10 cellular contexts compared by ENCODE assay signal in genomic region chr11:65213322-65214211, GRCh38. TPM values are rescaled to one million over a fixed set of nuclear protein-coding genes. Genes with fewer than 3 reads are reported as not detected.
A peak's percentile ranks its signal among the peaks of the same experiment; 100 is the strongest.
DNase-seq lines count a peak whose midpoint lies in the region; ATAC-seq, FAIRE-seq and TF ChIP-seq lines count a peak whose summit lies in the region.
"Had no signal": no experiment of that assay in that cellular context is flagged by ENCODE, and none has a peak within 500 bp of the region (broad histone marks: within the 10 kb centered on the region; RNA-seq: fewer than 3 reads in every experiment).

No MANE protein-coding gene starts in this region.

- no peak for FAIRE-seq in HepG2 (lab: Jason Lieb, UNC)

- no peak for TF ChIP-seq RAD21 in HepG2 (CRISPR knock-in tag; IDR thresholded peaks at IDR 0.05)

- H3K9me3 Mint-ChIP-seq in WTC11 (no peaks in the 10 kb centered on the region), CD14-positive monocyte (peaks cover 0 to 3% (median 0%) of the 10 kb centered on the region in 7 donors)

- DNase-seq in HL-60 (ENCODE audit: low read depth in 1 of 2, low spot score in 1 of 2) (peak in 1 of 2 experiments; percentile 85), WTC11 (ENCODE audit: low spot score) (peak; percentile 84), HepG2 (ENCODE audit: low spot score) (no peak), RPMI8226 (no peak), NCI-H1092 treated with DMSO at 0.1 percent for 48 hours (lab: John Stamatoyannopoulos, UW) (no peak), CD14-positive monocyte (ENCODE audit: low spot score) (no peak)
- no peak for DNase-seq in stimulated activated CD4-positive, alpha-beta T cell treated with anti-CD3 and anti-CD28 coated beads, Interleukin-2, amount 100 ng/mL, for 48 hours

- H3K4me1 Mint-ChIP-seq in WTC11 = peaks cover 42% of the 10 kb centered on the region
- H3K4me1 Mint-ChIP-seq in CD14-positive monocyte = peaks cover 38% of the 10 kb centered on the region

- H4K20me1 ChIP-seq in BLaER1 treated with 17β-estradiol and CSF1 and Interleukin-3, amounts not matched to agents 10 nM and 100 nM = peaks cover 0 to 52% (median 0%) of the 10 kb centered on the region in 11 experiments; a peak in 6 of 22 replicates
- H4K20me1 ChIP-seq in HepG2 (ENCODE audit: insufficient read depth, low read length) = no peaks in the 10 kb centered on the region

- peak overlapping the region in 3 of 10 experiments; percentile 15 to 40 (median 22); a peak in 4 of 20 replicates for H3K4me3 ChIP-seq in BLaER1 treated with 17β-estradiol and CSF1 and Interleukin-3, amounts not matched to agents 10 nM and 100 nM
- no peak overlapping the region for H3K4me3 ChIP-seq in HL-60 (replicated peaks; ENCODE audit: insufficient read depth, low read length)
- no peak overlapping the region for H3K4me3 ChIP-seq in HepG2 (replicated peaks in 1 of 3; ENCODE audit: insufficient read depth in 1 of 3, low read depth in 2 of 3, low read length in 3 of 3)
- H3K4me3 ChIP-seq: SJSA1 had no signal

- in situ Hi-C loops in HepG2 (cut with HindIII; ENCODE audit: extremely low pct_ligation_motif_present, low pct_unique_long_range_greater_than_20kb) = no loop called here

- no peak for TF ChIP-seq CTCF in HL-60 (IDR thresholded peaks at IDR 0.05; ENCODE audit: insufficient read depth, low read length)
- no peak for TF ChIP-seq CTCF in WTC11 (IDR thresholded peaks at IDR 0.05)
- TF ChIP-seq CTCF in HepG2 (CRISPR knock-in tag; IDR thresholded peaks at IDR 0.05) = no peak
- TF ChIP-seq CTCF in CD14-positive monocyte (IDR thresholded peaks at IDR 0.05) = no peak

- TF ChIP-seq POLR2A in HepG2 (IDR thresholded peaks at IDR 0.05; ENCODE audit: insufficient read depth in 1 of 2, low read depth in 2 of 2, low read length in 2 of 2) = no peak

- H3K36me3 Mint-ChIP-seq in WTC11 = peaks cover 17% of the 10 kb centered on the region
- peaks cover 31 to 36% of the 10 kb centered on the region in 2 donors for H3K36me3 Mint-ChIP-seq in CD14-positive monocyte

- intact Hi-C loops in HepG2 (cut with micrococcal nuclease; ENCODE audit: unreplicated experiment) (no loop called here), CD14-positive monocyte (cut with micrococcal nuclease) (no loop called here)

- no TSS peak for BruUV-seq in HepG2 (replicated peaks; lab: Mats Ljungman, UMichigan)

- POLR2A ChIA-PET in WTC11 (lab: Charles Lee) (interaction anchor here (0.6 to 1.3 kb wide), 8 partner anchors 9 to 103 kb away, joined by 3 to 7 read pairs (median 4); partner anchors contain the start of genes SPDYC and SYVN1), HepG2 (lab: Yijun Ruan, JAX) (interaction anchor here (1.2 kb wide), 1 partner anchor 284 kb away, joined by 3 read pairs; no protein-coding TSS in a partner anchor)

- peaks cover 34 to 64% (median 52%) of the 10 kb centered on the region in 10 experiments for H3K4me1 ChIP-seq in BLaER1 treated with 17β-estradiol and CSF1 and Interleukin-3, amounts not matched to agents 10 nM and 100 nM
- H3K4me1 ChIP-seq in HepG2 (ENCODE audit: insufficient read depth, low read length) = no peaks in the 10 kb centered on the region

- ATAC-seq in WTC11 (peak; percentile 85), HepG2 (peak; percentile 20)

- H3K27me3 Mint-ChIP-seq in WTC11 (ENCODE audit: low read depth) (no peaks in the 10 kb centered on the region), CD14-positive monocyte (ENCODE audit: low read depth in 3 of 3) (peaks cover 0 to 6% (median 0%) of the 10 kb centered on the region in 3 donors)

- peaks cover 30 to 44% (median 35%) of the 10 kb centered on the region in 11 experiments for H3K36me3 ChIP-seq in BLaER1 treated with 17β-estradiol and CSF1 and Interleukin-3, amounts not matched to agents 10 nM and 100 nM
- peaks cover 9 to 21% of the 10 kb centered on the region in 2 experiments; a peak in 4 of 5 replicates for H3K36me3 ChIP-seq in HepG2 (replicated peaks in 1 of 2; ENCODE audit: control insufficient read depth in 1 of 2, insufficient read depth in 2 of 2, low read length in 2 of 2)

- 74% methylated on average over 13 of the region's 26 CpGs for WGBS in HepG2 (ENCODE audit: low lambda C conversion rate)

- H3K79me2 ChIP-seq in HepG2 (ENCODE audit: insufficient read depth, low read length) = no peaks in the 10 kb centered on the region

- H3K27ac Mint-ChIP-seq in WTC11 (peak overlapping the region; percentile 100), CD14-positive monocyte (peak overlapping the region in 3 of 7 donors; percentile 3 to 52 (median 46))

- peak overlapping the region in 8 of 11 experiments; percentile 3 to 55 (median 39); a peak in 11 of 22 replicates for H3K27ac ChIP-seq in BLaER1 treated with 17β-estradiol and CSF1 and Interleukin-3, amounts not matched to agents 10 nM and 100 nM
- peak overlapping the region; percentile 90 for H3K27ac ChIP-seq in HL-60 (replicated peaks)
- no peak overlapping the region for H3K27ac ChIP-seq in HepG2 (ENCODE audit: extremely low read length, insufficient read depth, low read length)
- H3K27ac ChIP-seq: SJSA1 had no signal

- CTCF ChIA-PET in WTC11 (lab: Charles Lee) (interaction anchor here (0.5 to 4.8 kb wide), 17 partner anchors 9 to 526 kb away, joined by 3 to 55 read pairs (median 5); partner anchors contain the start of genes CAPN1, CDC42EP2, POLA2 and TM7SF2), HepG2 (lab: Yijun Ruan, JAX; ENCODE audit: low intra/inter-chr PET ratio, low total read pairs) (no interaction called here)

- TF ChIP-seq EP300 in HepG2 (IDR thresholded peaks at IDR 0.05; ENCODE audit: low read depth in 2 of 2, low read length in 2 of 2) (no peak), HepG2 (CRISPR knock-in tag; IDR thresholded peaks at IDR 0.05; ENCODE audit: borderline replicate concordance) (no peak)

- no peaks in the 10 kb centered on the region for H3K9me3 ChIP-seq in BLaER1 treated with 17β-estradiol and CSF1 and Interleukin-3, amounts not matched to agents 10 nM and 100 nM (replicated peaks in 1 of 11)
- H3K9me3 ChIP-seq in HepG2 (ENCODE audit: low read length) = no peaks in the 10 kb centered on the region
- H3K9me3 ChIP-seq: SJSA1 had no signal

- H3K9ac ChIP-seq in BLaER1 treated with 17β-estradiol and CSF1 and Interleukin-3, amounts not matched to agents 10 nM and 100 nM = peak overlapping the region in 9 of 11 experiments; percentile 10 to 56 (median 55); a peak in 16 of 22 replicates
- H3K9ac ChIP-seq in HepG2 (ENCODE audit: insufficient read depth, low read depth, low read length) = no peak overlapping the region

- H3K27me3 ChIP-seq in BLaER1 treated with 17β-estradiol and CSF1 and Interleukin-3, amounts not matched to agents 10 nM and 100 nM = no peaks in the 10 kb centered on the region
- H3K27me3 ChIP-seq in HL-60 (ENCODE audit: insufficient read depth, poor library complexity, severe bottlenecking) (no peaks in the 10 kb centered on the region), HepG2 (ENCODE audit: control insufficient read depth in 1 of 2, insufficient read depth in 2 of 2, low read length in 2 of 2) (no peaks in the 10 kb centered on the region)
- H3K27me3 ChIP-seq: SJSA1 had no signal

- peak overlapping the region; percentile 72 to 94 (median 87) for H3K4me2 ChIP-seq in BLaER1 treated with 17β-estradiol and CSF1 and Interleukin-3, amounts not matched to agents 10 nM and 100 nM
- no peak overlapping the region for H3K4me2 ChIP-seq in HepG2 (ENCODE audit: low read depth, low read length)

- no peak overlapping the region for H2AFZ ChIP-seq in HepG2 (ENCODE audit: low read length)

- H3K4me3 Mint-ChIP-seq in WTC11 (peak overlapping the region; percentile 58), CD14-positive monocyte (no peak overlapping the region)

RNA-seq across cellular contexts. Expression of gene CAPN1, which starts 31.8 kb away (rescaled TPM):
- total RNA-seq in WTC11 (2021) = 204 to 257 TPM (median 218 TPM) in 3 replicates
- total RNA-seq in HepG2 (2016; rRNA removed; fragmentation: Illumina TruSeq; extraction: Trizol) = 51.2 and 57.3 TPM in 2 replicates
- 26.4 and 34.4 TPM in 2 replicates for total RNA-seq in HepG2 (2016; cell fraction: cytosol; rRNA removed; fragmentation: Illumina TruSeq; extraction: Trizol; ENCODE audit: low read depth)
- 43.3 and 63.5 TPM in 2 replicates for total RNA-seq in HepG2 (2016; cell fraction: insoluble cytoplasmic fraction; rRNA removed; fragmentation: Illumina TruSeq; extraction: Trizol)
- total RNA-seq in HepG2 (2016; cell fraction: membrane; rRNA removed; fragmentation: Illumina TruSeq; extraction: Trizol) = 26.6 and 29.7 TPM in 2 replicates
- 37.0 and 44.2 TPM in 2 replicates for total RNA-seq in HepG2 (2016; cell fraction: nucleus; rRNA removed; fragmentation: Illumina TruSeq; extraction: Trizol)
- polyA plus RNA-seq in HepG2 (2011; rRNA removed) = 82.6 and 92.6 TPM in 2 replicates
- 23.9 and 34.7 TPM in 2 replicates for polyA plus RNA-seq in HepG2 (2011; cell fraction: cytosol; rRNA removed)
- polyA plus RNA-seq in HepG2 (2011; cell fraction: nucleus; rRNA removed) = 429 and 543 TPM in 2 replicates
- polyA plus RNA-seq in HepG2 (2012) = 41.7 and 58.1 TPM in 2 replicates
- 11.8 and 12.0 TPM in 2 replicates for polyA plus RNA-seq in HepG2 (2016; cell fraction: cytosol; fragmentation: Illumina TruSeq; extraction: Trizol; ENCODE audit: low read depth)
- polyA plus RNA-seq in HepG2 (2016; cell fraction: insoluble cytoplasmic fraction; fragmentation: Illumina TruSeq; extraction: Trizol; ENCODE audit: low read depth) = 39.8 and 54.5 TPM in 2 replicates
- polyA plus RNA-seq in HepG2 (2016; cell fraction: membrane; fragmentation: Illumina TruSeq; extraction: Trizol; ENCODE audit: low read depth) = 24.4 and 28.3 TPM in 2 replicates
- 116 and 118 TPM in 2 replicates for polyA plus RNA-seq in HepG2 (2016; cell fraction: nucleus; fragmentation: Illumina TruSeq; extraction: Trizol; ENCODE audit: insufficient read depth, low read depth)
- 129 and 175 TPM in 2 replicates for polyA minus RNA-seq in HepG2 (2011; rRNA and poly(A)+ RNA removed; ENCODE audit: low replicate concordance)
- polyA minus RNA-seq in HepG2 (2011; cell fraction: cytosol; rRNA and poly(A)+ RNA removed) = 33.2 and 36.8 TPM in 2 replicates
- polyA minus RNA-seq in HepG2 (2011; cell fraction: nucleus; rRNA and poly(A)+ RNA removed) = 47.1 and 54.0 TPM in 2 replicates
- 100 to 1,000 TPM; 129 to 140 TPM for polyA plus RNA-seq in CD14-positive monocyte

RNA-seq across cellular contexts. Expression of gene SPDYC, which starts 43.5 kb away (rescaled TPM):
- total RNA-seq in WTC11 (2021) (0.27 to 0.35 TPM (median 0.32 TPM) in 3 replicates), HepG2 (2016; rRNA removed; fragmentation: Illumina TruSeq; extraction: Trizol) (0.15 TPM in 1 of 2 replicates, not detected in the other)
- total RNA-seq in HepG2 (2016; cell fraction: cytosol; rRNA removed; fragmentation: Illumina TruSeq; extraction: Trizol; ENCODE audit: low read depth) = not detected in 2 replicates
- 0.15 and 0.19 TPM in 2 replicates for total RNA-seq in HepG2 (2016; cell fraction: insoluble cytoplasmic fraction; rRNA removed; fragmentation: Illumina TruSeq; extraction: Trizol)
- not detected in 2 replicates for total RNA-seq in HepG2 (2016; cell fraction: membrane; rRNA removed; fragmentation: Illumina TruSeq; extraction: Trizol)
- total RNA-seq in HepG2 (2016; cell fraction: nucleus; rRNA removed; fragmentation: Illumina TruSeq; extraction: Trizol) = not detected in 2 replicates
- polyA plus RNA-seq in HepG2 (2011; rRNA removed) (0.26 and 0.33 TPM in 2 replicates), CD14-positive monocyte (under 1 TPM in 1 of 2 donors, not detected in 1; 0.64 TPM)
- polyA plus RNA-seq in HepG2 (2011; cell fraction: cytosol; rRNA removed) = 0.18 and 0.28 TPM in 2 replicates
- polyA plus RNA-seq in HepG2 (2011; cell fraction: nucleus; rRNA removed) = 0.42 and 0.71 TPM in 2 replicates
- polyA plus RNA-seq in HepG2 (2012) = 0.39 and 0.44 TPM in 2 replicates
- not detected in 2 replicates for polyA plus RNA-seq in HepG2 (2016; cell fraction: cytosol; fragmentation: Illumina TruSeq; extraction: Trizol; ENCODE audit: low read depth)
- not detected in 2 replicates for polyA plus RNA-seq in HepG2 (2016; cell fraction: insoluble cytoplasmic fraction; fragmentation: Illumina TruSeq; extraction: Trizol; ENCODE audit: low read depth)
- not detected in 2 replicates for polyA plus RNA-seq in HepG2 (2016; cell fraction: membrane; fragmentation: Illumina TruSeq; extraction: Trizol; ENCODE audit: low read depth)
- polyA plus RNA-seq in HepG2 (2016; cell fraction: nucleus; fragmentation: Illumina TruSeq; extraction: Trizol; ENCODE audit: insufficient read depth, low read depth) = 0.52 TPM in 1 of 2 replicates, not detected in the other
- not detected in 2 replicates for polyA minus RNA-seq in HepG2 (2011; rRNA and poly(A)+ RNA removed; ENCODE audit: low replicate concordance)
- polyA minus RNA-seq in HepG2 (2011; cell fraction: cytosol; rRNA and poly(A)+ RNA removed) = 0.59 TPM in 1 of 2 replicates, not detected in the other
- not detected in 2 replicates for polyA minus RNA-seq in HepG2 (2011; cell fraction: nucleus; rRNA and poly(A)+ RNA removed)
- total RNA-seq: SJSA1 had no signal
- polyA plus RNA-seq: neural cell had no signal

RNA-seq across cellular contexts. Expression of gene POLA2, which starts 48.2 kb away (rescaled TPM):
- total RNA-seq in WTC11 (2021) (26.9 to 35.6 TPM (median 28.5 TPM) in 3 replicates), HepG2 (2016; rRNA removed; fragmentation: Illumina TruSeq; extraction: Trizol) (10.7 and 15.6 TPM in 2 replicates)
- total RNA-seq in HepG2 (2016; cell fraction: cytosol; rRNA removed; fragmentation: Illumina TruSeq; extraction: Trizol; ENCODE audit: low read depth) = 2.7 and 3.5 TPM in 2 replicates
- 13.9 and 14.3 TPM in 2 replicates for total RNA-seq in HepG2 (2016; cell fraction: insoluble cytoplasmic fraction; rRNA removed; fragmentation: Illumina TruSeq; extraction: Trizol)
- 3.6 and 4.5 TPM in 2 replicates for total RNA-seq in HepG2 (2016; cell fraction: membrane; rRNA removed; fragmentation: Illumina TruSeq; extraction: Trizol)
- total RNA-seq in HepG2 (2016; cell fraction: nucleus; rRNA removed; fragmentation: Illumina TruSeq; extraction: Trizol) = 17.7 and 18.6 TPM in 2 replicates
- polyA plus RNA-seq in HepG2 (2011; rRNA removed) (9.1 and 9.7 TPM in 2 replicates), CD14-positive monocyte (1 to 10 TPM; 4.0 to 5.2 TPM)
- 6.3 and 8.1 TPM in 2 replicates for polyA plus RNA-seq in HepG2 (2011; cell fraction: cytosol; rRNA removed)
- polyA plus RNA-seq in HepG2 (2011; cell fraction: nucleus; rRNA removed) = 8.7 and 12.1 TPM in 2 replicates
- polyA plus RNA-seq in HepG2 (2012) = 3.3 and 4.8 TPM in 2 replicates
- polyA plus RNA-seq in HepG2 (2016; cell fraction: cytosol; fragmentation: Illumina TruSeq; extraction: Trizol; ENCODE audit: low read depth) = 0.57 and 0.88 TPM in 2 replicates
- polyA plus RNA-seq in HepG2 (2016; cell fraction: insoluble cytoplasmic fraction; fragmentation: Illumina TruSeq; extraction: Trizol; ENCODE audit: low read depth) = 18.2 and 18.8 TPM in 2 replicates
- 2.6 and 3.0 TPM in 2 replicates for polyA plus RNA-seq in HepG2 (2016; cell fraction: membrane; fragmentation: Illumina TruSeq; extraction: Trizol; ENCODE audit: low read depth)
- polyA plus RNA-seq in HepG2 (2016; cell fraction: nucleus; fragmentation: Illumina TruSeq; extraction: Trizol; ENCODE audit: insufficient read depth, low read depth) = 21.9 and 25.4 TPM in 2 replicates
- 19.5 and 152 TPM in 2 replicates for polyA minus RNA-seq in HepG2 (2011; rRNA and poly(A)+ RNA removed; ENCODE audit: low replicate concordance)
- polyA minus RNA-seq in HepG2 (2011; cell fraction: cytosol; rRNA and poly(A)+ RNA removed) = 3.6 and 4.1 TPM in 2 replicates
- 11.4 and 14.9 TPM in 2 replicates for polyA minus RNA-seq in HepG2 (2011; cell fraction: nucleus; rRNA and poly(A)+ RNA removed)
